ENCODE assay signal across 8 cellular contexts in the genomic region with DNA sequence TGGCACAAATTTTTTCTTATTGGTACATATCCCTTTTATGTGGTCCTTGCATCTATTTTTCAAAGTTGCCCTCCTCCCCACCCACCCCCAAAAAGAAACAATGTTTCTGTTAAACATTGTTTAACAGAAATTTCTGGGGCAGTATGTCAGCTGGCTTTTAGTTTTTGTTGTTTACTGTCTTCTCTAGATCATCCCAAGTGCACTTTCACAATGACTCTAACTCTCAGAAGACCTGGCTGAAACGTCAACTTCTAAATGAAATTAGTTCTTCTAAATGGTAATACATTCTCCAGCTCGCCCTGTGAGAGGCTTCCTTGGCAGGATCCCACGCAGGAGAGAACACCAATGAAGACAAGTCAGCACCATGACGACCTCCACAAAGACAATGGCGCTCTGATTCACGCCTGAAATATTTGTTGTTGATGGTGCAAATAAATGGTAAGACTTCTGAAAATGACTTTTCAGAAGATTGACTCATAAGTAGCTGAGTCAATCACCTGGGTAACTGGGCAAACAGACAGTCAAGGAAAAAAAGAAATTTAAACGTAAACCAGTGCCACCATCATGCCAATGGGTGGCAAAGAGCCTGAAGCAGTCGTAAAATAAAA.
A peak's percentile ranks its signal among the peaks of the same experiment; 100 is the strongest.
DNase-seq lines count a peak whose midpoint lies in the region; ATAC-seq lines count a peak whose summit lies in the region.

No MANE protein-coding gene starts in this region.

- peak overlapping the region; percentile 96 for H3K27ac ChIP-seq in epithelial cell of prostate

- peak; percentile 78 for DNase-seq in COLO829 (ENCODE audit: low spot score)
- peak; percentile 96 for DNase-seq in epithelial cell of prostate (ENCODE audit: low read depth, low spot score)
- DNase-seq in NCI-H345 treated with DMSO at 0.1 percent for 48 hours (lab: John Stamatoyannopoulos, UW; ENCODE audit: unreplicated experiment), result no peak
- no peak for DNase-seq in activated T-cell treated with anti-CD3 and anti-CD28 coated beads, Interleukin-2, amount 50 U/mL, for 24 hours
- no peak for DNase-seq in activated CD8-positive, alpha-beta T cell treated with anti-CD3 and anti-CD28 coated beads, Interleukin-2, amount 10 ng/mL, durations not matched to agents 7 days and 5 days
- DNase-seq in NOMO-1 (lab: John Stamatoyannopoulos, UW; ENCODE audit: unreplicated experiment in 2 of 2), result no peak

- POLR2A ChIA-PET in activated CD8-positive, alpha-beta T cell treated with anti-CD3 and anti-CD28 coated beads, Interleukin-2, amount 10 ng/mL, durations not matched to agents 7 days and 5 days (lab: Charles Lee), result no interaction called here

- peaks cover 2% of the 10 kb centered on the region for H3K9me3 Mint-ChIP-seq in activated T-cell treated with anti-CD3 and anti-CD28 coated beads, Interleukin-2, amount 50 U/mL, for 24 hours
- no peaks in the 10 kb centered on the region for H3K9me3 Mint-ChIP-seq in activated CD8-positive, alpha-beta T cell treated with anti-CD3 and anti-CD28 coated beads, Interleukin-2, amount 10 ng/mL, durations not matched to agents 7 days and 5 days (ENCODE audit: insufficient read depth)

- H3K4me1 Mint-ChIP-seq in activated T-cell treated with anti-CD3 and anti-CD28 coated beads, Interleukin-2, amount 50 U/mL, for 24 hours (ENCODE audit: low read depth), result no peaks in the 10 kb centered on the region
- H3K4me1 Mint-ChIP-seq in activated CD8-positive, alpha-beta T cell treated with anti-CD3 and anti-CD28 coated beads, Interleukin-2, amount 10 ng/mL, durations not matched to agents 7 days and 5 days (ENCODE audit: low read depth), result no peaks in the 10 kb centered on the region

- no peak overlapping the region for H3K27ac Mint-ChIP-seq in activated T-cell treated with anti-CD3 and anti-CD28 coated beads, Interleukin-2, amount 50 U/mL, for 24 hours
- H3K27ac Mint-ChIP-seq in activated CD8-positive, alpha-beta T cell treated with anti-CD3 and anti-CD28 coated beads, Interleukin-2, amount 10 ng/mL, durations not matched to agents 7 days and 5 days, result no peak overlapping the region

- no peak overlapping the region for H3K4me3 Mint-ChIP-seq in activated T-cell treated with anti-CD3 and anti-CD28 coated beads, Interleukin-2, amount 50 U/mL, for 24 hours
- H3K4me3 Mint-ChIP-seq in activated CD8-positive, alpha-beta T cell treated with anti-CD3 and anti-CD28 coated beads, Interleukin-2, amount 10 ng/mL, durations not matched to agents 7 days and 5 days, result no peak overlapping the region

- ATAC-seq in GM21390 (IDR thresholded peaks at IDR 0.05; ENCODE audit: unreplicated experiment), result peak; percentile 87
- peak; percentile 82 for ATAC-seq in HG03460 (IDR thresholded peaks at IDR 0.05; ENCODE audit: unreplicated experiment)
- ATAC-seq in activated CD8-positive, alpha-beta T cell treated with anti-CD3 and anti-CD28 coated beads, Interleukin-2, amount 10 ng/mL, durations not matched to agents 7 days and 5 days, result no peak

- CTCF ChIA-PET in activated CD8-positive, alpha-beta T cell treated with anti-CD3 and anti-CD28 coated beads, Interleukin-2, amount 10 ng/mL, durations not matched to agents 7 days and 5 days (lab: Charles Lee), result no interaction called here

- no peaks in the 10 kb centered on the region for H3K27me3 Mint-ChIP-seq in activated T-cell treated with anti-CD3 and anti-CD28 coated beads, Interleukin-2, amount 50 U/mL, for 24 hours
- no peaks in the 10 kb centered on the region for H3K27me3 Mint-ChIP-seq in activated CD8-positive, alpha-beta T cell treated with anti-CD3 and anti-CD28 coated beads, Interleukin-2, amount 10 ng/mL, durations not matched to agents 7 days and 5 days (ENCODE audit: low read depth)

- H3K36me3 Mint-ChIP-seq in activated T-cell treated with anti-CD3 and anti-CD28 coated beads, Interleukin-2, amount 50 U/mL, for 24 hours (ENCODE audit: low read depth), result no peaks in the 10 kb centered on the region
- no peaks in the 10 kb centered on the region for H3K36me3 Mint-ChIP-seq in activated CD8-positive, alpha-beta T cell treated with anti-CD3 and anti-CD28 coated beads, Interleukin-2, amount 10 ng/mL, durations not matched to agents 7 days and 5 days (ENCODE audit: low read depth)

Comparison
In these comparisons a context has a peak if more than half of its experiments do, and no peak if none do; other contexts are left out.
1. DNase-seq: peak in COLO829 (single experiment) and epithelial cell of prostate (single experiment); none in NCI-H345 treated with DMSO at 0.1 percent for 48 hours (single experiment), activated T-cell treated with anti-CD3 and anti-CD28 coated beads, Interleukin-2, amount 50 U/mL, for 24 hours (single experiment), activated CD8-positive, alpha-beta T cell treated with anti-CD3 and anti-CD28 coated beads, Interleukin-2, amount 10 ng/mL, durations not matched to agents 7 days and 5 days (single experiment) and NOMO-1 (0 of 2).